ENCODE assay signal across 34 cellular contexts in genomic region chr1:89147707-89148106, GRCh38. TPM values are rescaled to one million over a fixed set of nuclear protein-coding genes. Genes with fewer than 3 reads are reported as not detected.
"Had no signal": no experiment of that assay in that cellular context is flagged by ENCODE, and none has a peak within 500 bp of the region (broad histone marks: within the 10 kb centered on the region; RNA-seq: fewer than 3 reads in every experiment).

No MANE protein-coding gene starts in this region.

- H3K36me3 ChIP-seq: breast epithelium, Peyer's patch had no signal

- H3K9me3 ChIP-seq: body of pancreas, breast epithelium, Peyer's patch had no signal

- H3K4me2 ChIP-seq: KMS-11 had no signal

- H3K9ac ChIP-seq: KMS-11 had no signal

- DNase-seq: activated CD4-positive, alpha-beta T cell treated with anti-CD3 and anti-CD28 coated beads for 1 hour; activated CD4-positive, alpha-beta T cell treated with anti-CD3 and anti-CD28 coated beads, Interleukin-2, amount 10 ng/mL, durations not matched to agents 7 days and 5 days; activated CD4-positive, alpha-beta T cell treated with anti-CD3 and anti-CD28 coated beads, Interleukin-2, amount 50 U/mL, for 48 hours; activated CD4-positive, CD25-positive, alpha-beta regulatory T cell; activated CD8-positive, alpha-beta T cell treated with anti-CD3 and anti-CD28 coated beads, Interleukin-2, amount 10 ng/mL, durations not matched to agents 7 days and 5 days; activated gamma-delta T cell; activated naive CD4-positive, alpha-beta T cell treated with Interleukin-2 at 50 U/mL for 16 hours; activated naive CD8-positive, alpha-beta T cell treated with anti-CD3 and anti-CD28 coated beads, Interleukin-2, amount 10 ng/mL, durations not matched to agents 7 days and 5 days; activated T-cell treated with anti-CD3 and anti-CD28 coated beads, Interleukin-2, amount 50 U/mL, for 24 hours; body of pancreas; NCI-H1105; NCI-H1417 treated with DMSO at 0.1 percent for 48 hours; NCI-H1694; NCI-H1930; NCI-H2081 treated with DMSO at 0.1 percent for 48 hours; NCI-H345; NCI-H524 treated with DMSO at 0.1 percent for 48 hours; NCI-H748 treated with DMSO at 0.1 percent for 48 hours; NK-92 treated with Interleukin-12 subunit alpha and Interleukin-12 subunit beta, amount 100 ng/mL, for 24 hours; PC-3; Peyer's patch; RPMI8226; SW 1271; T-helper 1 cell; T-helper 2 cell; T-helper 9 cell had no signal

- ATAC-seq: activated CD8-positive, alpha-beta T cell treated with anti-CD3 and anti-CD28 coated beads, Interleukin-2, amount 10 ng/mL, durations not matched to agents 7 days and 5 days; body of pancreas; PC-3 had no signal

- H3K4me1 ChIP-seq: body of pancreas, breast epithelium, Peyer's patch had no signal

- H3K27ac ChIP-seq: body of pancreas, breast epithelium, KMS-11, Peyer's patch, VCaP had no signal

- H3K27me3 ChIP-seq: body of pancreas, breast epithelium, Peyer's patch had no signal

- H3K4me3 ChIP-seq: body of pancreas, breast epithelium, Peyer's patch had no signal

RNA-seq across cellular contexts. Expression of gene GBP7, which starts 28.1 kb away (rescaled TPM):
- total RNA-seq: activated CD4-positive, alpha-beta T cell treated with anti-CD3 and anti-CD28 coated beads, Interleukin-2, amount 10 ng/mL, durations not matched to agents 7 days and 5 days; activated T-helper 2 cell treated with anti-CD3 and anti-CD28 coated beads, Interferon-gamma antibody, Interleukin-2, Interleukin-4, amounts not matched to agents 10 μg/mL and 5 μg/mL and 100 μg/mL, durations not matched to agents 14 hours and 24 hours and 36 hours; astrocyte; body of pancreas; breast epithelium; LHCN-M2; NCI-H460; Peyer's patch had no signal
- polyA plus RNA-seq: adipose tissue had no signal

RNA-seq across cellular contexts. Expression of gene GBP4, which starts 51.0 kb away (rescaled TPM):
- total RNA-seq: LHCN-M2, NCI-H460 had no signal
